ENCODE assay signal across 2 cellular contexts in the genomic region with DNA sequence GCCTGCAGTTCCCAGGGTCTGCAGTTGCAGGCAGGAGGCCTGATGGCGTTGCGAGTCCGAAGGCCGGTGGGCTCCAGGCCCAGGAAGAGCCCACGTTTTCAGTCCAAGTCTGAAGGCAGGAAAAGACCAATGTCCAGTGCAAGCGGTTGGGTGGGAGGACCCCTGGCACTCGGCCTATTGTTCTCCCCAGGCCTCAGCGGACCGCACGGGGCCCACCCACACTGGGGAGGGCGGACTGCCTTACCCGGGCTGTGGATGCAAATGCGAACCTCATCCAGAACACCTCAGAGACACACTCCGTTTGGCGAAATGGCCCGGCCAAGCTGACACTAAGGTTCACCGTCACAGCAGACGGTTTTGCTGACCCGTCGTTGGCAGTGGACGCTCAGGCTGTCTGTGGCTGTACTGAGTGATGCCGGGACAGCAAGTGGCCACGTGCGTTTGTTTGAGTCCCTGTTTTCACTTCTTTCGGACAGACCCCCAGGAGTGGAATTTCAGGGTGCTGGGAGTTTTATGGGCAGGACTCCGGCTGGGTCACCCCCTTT.
A peak's percentile ranks its signal among the peaks of the same experiment; 100 is the strongest.
TF ChIP-seq lines count a peak whose summit lies in the region.

No MANE protein-coding gene starts in this region.

TF ChIP-seq in K562, 482 proteins besides CTCF, POLR2A, EP300 and RAD21:
- TF ChIP-seq ZFX (CRISPR knock-in tag; IDR thresholded peaks at IDR 0.05) (no peak), PML (IDR thresholded peaks at IDR 0.05; ENCODE audit: low read length) (no peak), POLR2G (IDR thresholded peaks at IDR 0.05; ENCODE audit: low read depth, low read length) (peak; percentile 55; the same call in 1 of the 2 replicates)

TF ChIP-seq in HepG2, 621 proteins besides CTCF, POLR2A, EP300 and RAD21:
- TF ChIP-seq NFKB2 (CRISPR knock-in tag; IDR thresholded peaks at IDR 0.05; ENCODE audit: borderline replicate concordance) = 0 out of 2 replicates have a peak, but pooled peaks have one; percentile 15
- no peak for TF ChIP-seq ZFP1 (CRISPR knock-in tag; IDR thresholded peaks at IDR 0.05)
TF ChIP-seq in HepG2: peak in this region for 1.
